ENCODE assay signal across 24 cellular contexts in the genomic region with DNA sequence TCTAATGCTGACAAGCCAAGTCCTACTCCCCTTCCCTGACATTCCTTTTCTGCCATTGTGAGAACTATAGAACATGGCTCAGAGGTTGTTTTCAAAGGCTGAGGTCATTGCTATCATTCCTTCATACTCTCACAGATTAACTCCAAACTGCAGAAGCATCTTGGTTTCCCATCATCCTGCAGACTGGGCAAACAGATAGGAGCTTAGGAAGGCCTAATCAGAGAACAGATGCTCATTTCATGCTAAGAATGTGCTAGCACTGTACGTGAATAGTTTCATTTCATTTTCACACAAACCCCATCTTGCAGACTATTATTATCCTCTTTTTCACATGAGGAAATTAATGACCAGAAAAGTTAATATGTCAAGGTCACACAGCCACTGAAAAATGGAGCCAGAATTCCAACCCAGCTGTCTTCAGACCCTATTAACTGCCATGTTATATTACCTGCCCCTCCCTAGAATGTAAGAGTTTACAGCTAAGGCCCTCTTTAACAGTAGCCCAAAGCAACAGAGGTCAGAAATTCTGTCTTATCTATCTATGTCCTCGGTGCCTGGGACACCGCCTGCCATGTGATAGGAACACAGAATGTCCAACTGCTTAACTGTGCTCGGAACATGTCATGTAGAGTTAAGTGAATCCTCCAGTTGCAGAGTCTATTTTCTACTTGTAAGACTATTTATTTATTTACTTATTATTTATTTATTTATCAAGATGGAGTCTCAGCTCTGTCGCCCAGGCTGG. TPM values are rescaled to one million over a fixed set of nuclear protein-coding genes. Genes with fewer than 3 reads are reported as not detected.
DNase-seq lines count a peak whose midpoint lies in the region; ATAC-seq, FAIRE-seq and TF ChIP-seq lines count a peak whose summit lies in the region.
"Had no signal": no experiment of that assay in that cellular context is flagged by ENCODE, and none has a peak within 500 bp of the region (broad histone marks: within the 10 kb centered on the region; RNA-seq: fewer than 3 reads in every experiment).

No MANE protein-coding gene starts in this region.

- ATAC-seq in GM12878 = no peak
- ATAC-seq: CD8-positive, alpha-beta T cell had no signal

- H3K4me3 Mint-ChIP-seq in T-helper 2 cell treated with Interferon-gamma antibody and Interleukin-4, amounts not matched to agents 5 μg/mL and 100 μg/mL, for 36 hours = no peak overlapping the region
- H3K4me3 Mint-ChIP-seq: CD8-positive, alpha-beta T cell; HFFc6 had no signal

- H3K9me3 ChIP-seq in Karpas-422 (ENCODE audit: low read length) (no peaks in the 10 kb centered on the region), GM12878 (replicated peaks; ENCODE audit: control insufficient read depth, insufficient read depth, low read length) (no peaks in the 10 kb centered on the region), osteoblast (ENCODE audit: low read depth, low read length) (no peaks in the 10 kb centered on the region)

- H3K79me2 ChIP-seq in Karpas-422 (ENCODE audit: low read length) = peaks cover 14% of the 10 kb centered on the region
- H3K79me2 ChIP-seq in GM12878 (ENCODE audit: control insufficient read depth, insufficient read depth, low read length) = peaks cover 17% of the 10 kb centered on the region
- H3K79me2 ChIP-seq in osteoblast (ENCODE audit: insufficient read depth, low read length) = peaks cover 17% of the 10 kb centered on the region

- H2AFZ ChIP-seq in Karpas-422 (ENCODE audit: low read length) = no peak overlapping the region
- no peak overlapping the region for H2AFZ ChIP-seq in GM12878 (ENCODE audit: control insufficient read depth, low read depth, low read length)
- no peak overlapping the region for H2AFZ ChIP-seq in osteoblast (ENCODE audit: low read length)
- H2AFZ ChIP-seq: PC-9 had no signal

- H3K9me2 ChIP-seq in Karpas-422 (replicated peaks; ENCODE audit: insufficient read depth, low read length) = no peaks in the 10 kb centered on the region

- H3K4me1 Mint-ChIP-seq in T-helper 2 cell treated with Interferon-gamma antibody and Interleukin-4, amounts not matched to agents 5 μg/mL and 100 μg/mL, for 36 hours (ENCODE audit: low read depth) = peaks cover 22% of the 10 kb centered on the region

- no peak overlapping the region for H3K9ac ChIP-seq in Karpas-422 (ENCODE audit: low read length)
- H3K9ac ChIP-seq in GM12878 (ENCODE audit: control insufficient read depth, insufficient read depth, low read length) = no peak overlapping the region

- H3K27ac Mint-ChIP-seq in T-helper 2 cell treated with Interferon-gamma antibody and Interleukin-4, amounts not matched to agents 5 μg/mL and 100 μg/mL, for 36 hours = no peak overlapping the region
- H3K27ac Mint-ChIP-seq: HFFc6 had no signal

- FAIRE-seq in GM12878 (lab: Jason Lieb, UNC) = peak; percentile 41

- DNase-seq in NCI-H82 (lab: John Stamatoyannopoulos, UW) = peak; percentile 37
- DNase-seq in NCI-H82 treated with DMSO at 0.1 percent for 48 hours (lab: John Stamatoyannopoulos, UW; ENCODE audit: unreplicated experiment) = no peak
- DNase-seq in Karpas-422 = no peak
- DNase-seq in GM12878 (ENCODE audit: low read depth, low spot score) = no peak
- DNase-seq in osteoblast (ENCODE audit: insufficient read length, low spot score, missing footprints) = peak; percentile 52
- no peak for DNase-seq in HT-29 (ENCODE audit: low spot score)
- no peak for DNase-seq in activated effector memory CD4-positive, alpha-beta T cell treated with anti-CD3 and anti-CD28 coated beads, Interleukin-2, amount 50 U/mL, for 16 hours
- no peak for DNase-seq in T-helper 2 cell treated with Interferon-gamma antibody and Interleukin-4, amounts not matched to agents 5 μg/mL and 100 μg/mL, for 36 hours (ENCODE audit: low spot score)
- DNase-seq: 8988T; C1 segment of cervical spinal cord; CD8-positive, alpha-beta T cell; DMS53; GDM1; H7; HFFc6; MV-4-11; NCI-H1105 treated with DMSO at 0.1 percent for 48 hours; NCI-H2029 treated with DMSO at 0.1 percent for 48 hours; NCI-H226; NCI-H510A treated with DMSO at 0.1 percent for 48 hours; NCI-H748 treated with DMSO at 0.1 percent for 48 hours; PC-9; RPMI8226; SHP77 had no signal

- POLR2A ChIA-PET in GM12878 (lab: Charles Lee) = interaction anchor here (0.7 to 0.9 kb wide), 2 partner anchors 60 to 66 kb away, joined by 3 to 5 read pairs; no protein-coding TSS in a partner anchor

- no peak for TF ChIP-seq CTCF in GM12878 (IDR thresholded peaks at IDR 0.05 in 2 of 3, conservative IDR thresholded peaks at IDR 0.05 in 1 of 3; ENCODE audit: control insufficient read depth in 2 of 3, extremely low read depth in 1 of 3, insufficient read depth in 1 of 3, low read depth in 3 of 3, low read length in 3 of 3)
- no peak for TF ChIP-seq CTCF in osteoblast (IDR thresholded peaks at IDR 0.05; ENCODE audit: extremely low read depth, low read depth, low read length)

- H3K4me3 ChIP-seq in Karpas-422 (ENCODE audit: low read length) (no peak overlapping the region), GM12878 (no peak overlapping the region), osteoblast (ENCODE audit: insufficient read depth, low read length) (no peak overlapping the region)
- H3K4me3 ChIP-seq: PC-9 had no signal

- WGBS in GM12878 (ENCODE audit: insufficient coverage, insufficient replicate concordance, low lambda C conversion rate, missing lambda C conversion rate) = 79% methylated on average over 5 of the region's 5 CpGs

- H3K27ac ChIP-seq in Karpas-422 (ENCODE audit: low read length) = peak overlapping the region; percentile 17; the same call in 1 of the 2 replicates
- no peak overlapping the region for H3K27ac ChIP-seq in GM12878 (ENCODE audit: control insufficient read depth, insufficient read depth)
- H3K27ac ChIP-seq in osteoblast (ENCODE audit: low read depth, low read length) = no peak overlapping the region
- H3K27ac ChIP-seq: PC-9 had no signal

- peaks cover 5% of the 10 kb centered on the region for H3K36me3 Mint-ChIP-seq in T-helper 2 cell treated with Interferon-gamma antibody and Interleukin-4, amounts not matched to agents 5 μg/mL and 100 μg/mL, for 36 hours (ENCODE audit: low read depth)

- BruUV-seq in GM12878 (replicated peaks; lab: Mats Ljungman, UMichigan) = no TSS peak

- H3K4me1 ChIP-seq in Karpas-422 (ENCODE audit: low read length) (peaks cover 30% of the 10 kb centered on the region), GM12878 (ENCODE audit: control insufficient read depth, insufficient read depth, low read length) (peaks cover 5% of the 10 kb centered on the region), osteoblast (ENCODE audit: insufficient read depth, low read length) (peaks cover 13% of the 10 kb centered on the region)

- no peak for TF ChIP-seq POLR2A in GM12878 (IDR thresholded peaks at IDR 0.05; ENCODE audit: low read depth, low read length)

- RAD21 ChIA-PET in GM12878 (lab: Charles Lee; ENCODE audit: unreplicated experiment) = interaction anchor here (1.3 to 1.4 kb wide), 2 partner anchors 88 to 208 kb away, joined by 3 read pairs; no protein-coding TSS in a partner anchor

- H3K36me3 ChIP-seq in Karpas-422 (ENCODE audit: insufficient read depth, low read length) (peaks cover 4% of the 10 kb centered on the region; the same call in 1 of the 2 replicates), GM12878 (ENCODE audit: control insufficient read depth in 2 of 2, insufficient read depth in 2 of 2, low read length in 1 of 2) (no peaks in the 10 kb centered on the region), osteoblast (ENCODE audit: insufficient read depth, low read length) (no peaks in the 10 kb centered on the region)

- peaks cover 6% of the 10 kb centered on the region for H3K27me3 Mint-ChIP-seq in T-helper 2 cell treated with Interferon-gamma antibody and Interleukin-4, amounts not matched to agents 5 μg/mL and 100 μg/mL, for 36 hours (ENCODE audit: low read depth)

- intact Hi-C loops in GM12878 (cut with micrococcal nuclease; ENCODE audit: unreplicated experiment) = no loop called here

- TF ChIP-seq EP300 in GM12878 (IDR thresholded peaks at IDR 0.05; ENCODE audit: borderline replicate concordance in 1 of 2, control insufficient read depth in 1 of 2, low read depth in 2 of 2, low read length in 2 of 2) = no peak

- CTCF ChIA-PET in GM12878 (lab: Yijun Ruan, JAX) = interaction anchor here (0.6 to 1.9 kb wide), 19 partner anchors 15 to 458 kb away, joined by 3 to 11 read pairs (median 4); no protein-coding TSS in a partner anchor

- TF ChIP-seq RAD21 in GM12878 (IDR thresholded peaks at IDR 0.05; ENCODE audit: insufficient read depth, low read depth, low read length) = no peak

- H3K4me2 ChIP-seq in Karpas-422 (ENCODE audit: low read depth, low read length, poor library complexity, severe bottlenecking) (no peak overlapping the region), GM12878 (ENCODE audit: control insufficient read depth, insufficient read depth) (no peak overlapping the region), osteoblast (ENCODE audit: insufficient read depth, low read length) (no peak overlapping the region)
- H3K4me2 ChIP-seq: PC-9 had no signal

- in situ Hi-C loops in GM12878 (cut with MboI) = loop anchor here (5.0 to 10.0 kb wide), 3 partner anchors 62 to 434 kb away; no protein-coding TSS in a partner anchor

- H3K27me3 ChIP-seq in Karpas-422 (ENCODE audit: low read length) (no peaks in the 10 kb centered on the region), GM12878 (replicated peaks in 1 of 2; ENCODE audit: control insufficient read depth in 2 of 2, insufficient read depth in 2 of 2, low read length in 1 of 2) (no peaks in the 10 kb centered on the region), osteoblast (ENCODE audit: insufficient read depth, low read length) (peaks cover 3% of the 10 kb centered on the region)

- H4K20me1 ChIP-seq in Karpas-422 (ENCODE audit: insufficient read depth, low read depth, low read length) (no peaks in the 10 kb centered on the region; the same call in 1 of the 2 replicates), GM12878 (ENCODE audit: control insufficient read depth, insufficient read depth) (no peaks in the 10 kb centered on the region), osteoblast (ENCODE audit: insufficient read depth, low read length) (peaks cover 9% of the 10 kb centered on the region)

- H3K9me3 Mint-ChIP-seq in T-helper 2 cell treated with Interferon-gamma antibody and Interleukin-4, amounts not matched to agents 5 μg/mL and 100 μg/mL, for 36 hours = no peaks in the 10 kb centered on the region
- H3K9me3 Mint-ChIP-seq: CD8-positive, alpha-beta T cell; HFFc6 had no signal

- SMC1A ChIA-PET in GM12878 (lab: Charles Lee; ENCODE audit: uncharacterized antibody, unreplicated experiment) = interaction anchor here (0.8 to 2.1 kb wide), 15 partner anchors 10 to 196 kb away, joined by 3 to 14 read pairs (median 5); no protein-coding TSS in a partner anchor

RNA-seq across cellular contexts. Expression of gene LCOR, which starts 2.9 kb away (rescaled TPM):
- 13.1 and 24.3 TPM in 2 replicates for total RNA-seq in Karpas-422 (2014; rRNA removed; shearing (Covaris generic); ENCODE audit: low replicate concordance)
- total RNA-seq in GM12878 (2013; cell fraction: nucleolus; rRNA removed) = 164 and 167 TPM in 2 replicates
- 11.2 and 16.2 TPM in 2 replicates for total RNA-seq in GM12878 (2014; rRNA removed)
- total RNA-seq in GM12878 (2014; rRNA removed; fragmentation: Illumina TruSeq; extraction: Trizol) = 17.8 and 19.2 TPM in 2 replicates
- total RNA-seq in GM12878 (2021) = 18.9 and 22.0 TPM in 2 replicates
- 18.1 TPM for polyA plus RNA-seq in GM12878 (2011; ENCODE audit: low read depth)
- 18.0 and 24.9 TPM in 2 replicates for polyA plus RNA-seq in GM12878 (2011; rRNA removed)
- polyA plus RNA-seq in GM12878 (2011; cell fraction: cytosol; rRNA removed) = 6.8 and 12.2 TPM in 2 replicates
- 19.2 and 25.2 TPM in 2 replicates for polyA plus RNA-seq in GM12878 (2011; cell fraction: nucleus; rRNA removed)
- polyA plus RNA-seq in GM12878 (2012) = 8.0 TPM in 2 replicates
- 10.2 and 16.0 TPM in 2 replicates for polyA plus RNA-seq in GM12878 (2014; fragmentation: Illumina TruSeq; extraction: Trizol)
- 1 to 10 TPM; 1.6 to 6.1 TPM for polyA plus RNA-seq in GM12878 (2014; fragmentation: Nextera tagmentation; extraction: Ambion mirVana)
- polyA plus RNA-seq in GM12878 (2014; rRNA removed) = 5.2 and 6.6 TPM in 2 replicates
- polyA plus RNA-seq in GM12878 (2016; fragmentation: Nextera tagmentation; extraction: Ambion mirVana) = 10 to 100 TPM; 15.3 to 16.9 TPM
- 34.7 and 38.0 TPM in 2 replicates for polyA minus RNA-seq in GM12878 (2011; rRNA and poly(A)+ RNA removed)
- polyA minus RNA-seq in GM12878 (2011; cell fraction: cytosol; rRNA and poly(A)+ RNA removed) = 9.0 and 13.2 TPM in 2 replicates
- 35.9 and 66.6 TPM in 2 replicates for polyA minus RNA-seq in GM12878 (2011; cell fraction: nucleus; rRNA and poly(A)+ RNA removed)
- 19.2 and 25.0 TPM in 2 replicates for total RNA-seq in osteoblast
- total RNA-seq in HT-29 (2014; rRNA removed; shearing (Covaris generic)) = 20.2 and 25.3 TPM in 2 replicates

Comparison
In these comparisons a context has a peak if more than half of its experiments do, and no peak if none do; other contexts are left out.
1. DNase-seq: peak in NCI-H82 (single experiment) and osteoblast (single experiment); none in NCI-H82 treated with DMSO at 0.1 percent for 48 hours (single experiment), Karpas-422 (single experiment), GM12878 (single experiment), HT-29 (single experiment), activated effector memory CD4-positive, alpha-beta T cell treated with anti-CD3 and anti-CD28 coated beads, Interleukin-2, amount 50 U/mL, for 16 hours (single experiment) and T-helper 2 cell treated with Interferon-gamma antibody and Interleukin-4, amounts not matched to agents 5 μg/mL and 100 μg/mL, for 36 hours (single experiment).